ENCODE assay signal across 34 cellular contexts in genomic region chr12:51339750-51340149, GRCh38. TPM values are rescaled to one million over a fixed set of nuclear protein-coding genes. Genes with fewer than 3 reads are reported as not detected.
"Had no signal": no experiment of that assay in that cellular context is flagged by ENCODE, and none has a peak within 500 bp of the region (broad histone marks: within the 10 kb centered on the region; RNA-seq: fewer than 3 reads in every experiment).

No MANE protein-coding gene starts in this region.

- H3K36me3 ChIP-seq: adrenal gland, breast epithelium, SJCRH30 had no signal

- H3K9me3 Mint-ChIP-seq: activated CD4-positive, alpha-beta memory T cell treated with anti-CD3 and anti-CD28 coated beads for 36 hours; activated naive CD4-positive, alpha-beta T cell treated with anti-CD3 and anti-CD28 coated beads, Interleukin-2, amount 50 U/mL, for 72 hours; activated T-cell treated with anti-CD3 and anti-CD28 coated beads, Interleukin-2, amount 50 U/mL, for 72 hours; activated T-helper 17 cell treated with anti-CD3 and anti-CD28 coated beads, Interleukin-2, amount 50 U/mL, for 72 hours had no signal

- DNase-seq: activated CD4-positive, alpha-beta memory T cell treated with anti-CD3 and anti-CD28 coated beads for 36 hours; activated CD4-positive, alpha-beta T cell treated with anti-CD3 and anti-CD28 coated beads for 4 hours; activated CD4-positive, alpha-beta T cell treated with anti-CD3 and anti-CD28 coated beads, Interleukin-2, amount 50 U/mL, for 1 hour; activated CD8-positive, alpha-beta memory T cell treated with anti-CD3 and anti-CD28 coated beads, Interleukin-2, amount 50 U/mL, for 48 hours; activated effector memory CD4-positive, alpha-beta T cell treated with anti-CD3 and anti-CD28 coated beads, Interleukin-2, amount 50 U/mL, for 16 hours; activated naive CD4-positive, alpha-beta T cell treated with Interleukin-2 at 50 U/mL for 16 hours; activated T-cell treated with anti-CD3 and anti-CD28 coated beads, Interleukin-2, amount 50 U/mL, for 72 hours; adrenal gland; body of pancreas; MM.1S; MV-4-11; NCI-H1092; NCI-H1417; NCI-H146; NCI-H187; NCI-H2029 treated with DMSO at 0.1 percent for 48 hours; NCI-H2107; NCI-H2171; NCI-H510A; NCI-H526; NCI-H774; SHP77; SJCRH30 had no signal

- H3K27me3 Mint-ChIP-seq: activated CD4-positive, alpha-beta memory T cell treated with anti-CD3 and anti-CD28 coated beads for 36 hours; activated T-helper 17 cell treated with anti-CD3 and anti-CD28 coated beads, Interleukin-2, amount 50 U/mL, for 72 hours had no signal

- H3K9me3 ChIP-seq: adrenal gland, body of pancreas, breast epithelium, SJCRH30 had no signal

- H3K4me3 ChIP-seq: adrenal gland, body of pancreas, breast epithelium, coronary artery, SJCRH30, SK-N-MC had no signal

- H3K27me3 ChIP-seq: adrenal gland, body of pancreas, breast epithelium had no signal

- H3K27ac Mint-ChIP-seq: activated CD4-positive, alpha-beta memory T cell treated with anti-CD3 and anti-CD28 coated beads for 36 hours; activated naive CD4-positive, alpha-beta T cell treated with anti-CD3 and anti-CD28 coated beads, Interleukin-2, amount 50 U/mL, for 72 hours; activated T-cell treated with anti-CD3 and anti-CD28 coated beads, Interleukin-2, amount 50 U/mL, for 72 hours; activated T-helper 17 cell treated with anti-CD3 and anti-CD28 coated beads, Interleukin-2, amount 50 U/mL, for 72 hours had no signal

- H3K4me3 Mint-ChIP-seq: activated CD4-positive, alpha-beta memory T cell treated with anti-CD3 and anti-CD28 coated beads for 36 hours; activated T-cell treated with anti-CD3 and anti-CD28 coated beads, Interleukin-2, amount 50 U/mL, for 72 hours; activated T-helper 17 cell treated with anti-CD3 and anti-CD28 coated beads, Interleukin-2, amount 50 U/mL, for 72 hours had no signal

- ATAC-seq: activated CD4-positive, CD25-positive, alpha-beta regulatory T cell treated with anti-CD3 and anti-CD28 coated beads, Interleukin-2, amount 50 U/mL, for 24 hours; activated naive CD4-positive, alpha-beta T cell treated with anti-CD3 and anti-CD28 coated beads, Interleukin-2, amount 50 U/mL, for 72 hours; activated T-cell treated with anti-CD3 and anti-CD28 coated beads, Interleukin-2, amount 50 U/mL, for 72 hours; activated T-helper 17 cell treated with anti-CD3 and anti-CD28 coated beads, Interleukin-2, amount 50 U/mL, for 72 hours; body of pancreas; Panc1 had no signal

- H3K27ac ChIP-seq: adrenal gland, body of pancreas, breast epithelium, coronary artery, SJCRH30, SK-N-MC had no signal

- H3K36me3 Mint-ChIP-seq: activated CD4-positive, alpha-beta memory T cell treated with anti-CD3 and anti-CD28 coated beads for 36 hours; activated naive CD4-positive, alpha-beta T cell treated with anti-CD3 and anti-CD28 coated beads, Interleukin-2, amount 50 U/mL, for 72 hours had no signal

- H3K4me1 ChIP-seq: adrenal gland, breast epithelium, SJCRH30 had no signal

RNA-seq across cellular contexts. Expression of gene CELA1, which starts 6.7 kb away (rescaled TPM):
- total RNA-seq: activated naive CD4-positive, alpha-beta T cell treated with anti-CD3 and anti-CD28 coated beads, Interleukin-2, amount 50 U/mL, for 72 hours; activated T-helper 17 cell treated with anti-CD3 and anti-CD28 coated beads, Interleukin-2, amount 50 U/mL, for 72 hours; astrocyte; body of pancreas; breast epithelium; cardiac septum; RPMI7951; SJCRH30; T-helper 1 cell treated with Interleukin-12 subunit alpha and Interleukin-12 subunit beta and Interleukin-4 antibody, amounts not matched to agents 30 ng/mL and 1 ng/mL, for 36 hours had no signal

RNA-seq across cellular contexts. Expression of gene BIN2, which starts 15.8 kb away (rescaled TPM):
- total RNA-seq: astrocyte, RPMI7951, SJCRH30 had no signal
